8 cellular contexts compared by ENCODE assay signal in genomic region chr11:46616551-46617450, GRCh38. TPM values are rescaled to one million over a fixed set of nuclear protein-coding genes. Genes with fewer than 3 reads are reported as not detected.
DNase-seq lines count a peak whose midpoint lies in the region; ATAC-seq lines count a peak whose summit lies in the region.

Gene HARBI1 (minus strand): TSS chr11:46617227. CDS start chr11:46616237, 990 bp downstream.

- H3K9me3 Mint-ChIP-seq in activated CD4-positive, alpha-beta T cell treated with anti-CD3 and anti-CD28 coated beads for 36 hours (ENCODE audit: low read depth): no peaks in the 10 kb centered on the region

- no peaks in the 10 kb centered on the region for H3K27me3 ChIP-seq in layer of hippocampus (ENCODE audit: control insufficient read depth, insufficient read depth, low read length)

- DNase-seq in AG20443 (ENCODE audit: low spot score): peak; percentile 97
- peak; percentile 86 for DNase-seq in NCI-H345 treated with DMSO at 0.1 percent for 48 hours (lab: John Stamatoyannopoulos, UW; ENCODE audit: unreplicated experiment)
- peak; percentile 95 for DNase-seq in activated CD4-positive, alpha-beta T cell treated with anti-CD3 and anti-CD28 coated beads for 36 hours
- DNase-seq in stimulated activated CD4-positive, alpha-beta T cell treated with anti-CD3 and anti-CD28 coated beads, Interleukin-1b, Interleukin-23, amount 100 ng/mL, for 24 hours (ENCODE audit: low read depth in 4 of 4, low spot score in 1 of 4): peak; percentile 76 to 88 (median 88)

- H3K27ac ChIP-seq in cingulate gyrus (ENCODE audit: low read depth, low read length) (peak within 1 kb of the TSS; percentile 93), layer of hippocampus (ENCODE audit: low read depth, low read length) (peak within 1 kb of the TSS; percentile 98)

- CTCF ChIA-PET in activated CD4-positive, alpha-beta T cell treated with anti-CD3 and anti-CD28 coated beads for 36 hours (lab: Charles Lee): interaction anchor here (0.6 to 3.8 kb wide), 12 partner anchors 11 to 681 kb away, joined by 3 to 15 read pairs (median 4); no protein-coding TSS in a partner anchor

- POLR2A ChIA-PET in activated CD4-positive, alpha-beta T cell treated with anti-CD3 and anti-CD28 coated beads for 36 hours (lab: Charles Lee): interaction anchor here (0.5 to 2.1 kb wide), 9 partner anchors 23 to 754 kb away, joined by 3 to 9 read pairs (median 3); partner anchors contain the start of genes AMBRA1, ARHGAP1 and ZNF408

- no peaks in the 10 kb centered on the region for H3K27me3 Mint-ChIP-seq in activated CD4-positive, alpha-beta T cell treated with anti-CD3 and anti-CD28 coated beads for 36 hours

- peaks cover 6% of the 10 kb centered on the region for H3K36me3 Mint-ChIP-seq in activated CD4-positive, alpha-beta T cell treated with anti-CD3 and anti-CD28 coated beads for 36 hours (ENCODE audit: low read depth)

- H3K27ac Mint-ChIP-seq in activated CD4-positive, alpha-beta T cell treated with anti-CD3 and anti-CD28 coated beads for 36 hours: peak within 1 kb of the TSS; percentile 100

- ATAC-seq in GM19035 (IDR thresholded peaks at IDR 0.05; ENCODE audit: unreplicated experiment) (peak; percentile 95), HG03342 (IDR thresholded peaks at IDR 0.05; ENCODE audit: unreplicated experiment) (peak; percentile 88)
- ATAC-seq in activated CD4-positive, alpha-beta T cell treated with anti-CD3 and anti-CD28 coated beads for 36 hours: peak; percentile 96

- peaks cover 31% of the 10 kb centered on the region for H3K4me1 Mint-ChIP-seq in activated CD4-positive, alpha-beta T cell treated with anti-CD3 and anti-CD28 coated beads for 36 hours

- peak within 1 kb of the TSS; percentile 89 for H3K4me3 Mint-ChIP-seq in activated CD4-positive, alpha-beta T cell treated with anti-CD3 and anti-CD28 coated beads for 36 hours

- intact Hi-C loops in activated CD4-positive, alpha-beta T cell treated with anti-CD3 and anti-CD28 coated beads for 36 hours (cut with DNase I, micrococcal nuclease): loop anchor here (1.0 to 5.0 kb wide), 19 partner anchors 22 to 1230 kb away; partner anchors contain the start of genes AMBRA1 (in 2 of the 2), ARHGAP1 (in 2 of the 2), CELF1 (in 1 of the 2) and CKAP5 (in 1 of the 2)

RNA-seq across cellular contexts. Expression of gene HARBI1, which starts in this region (rescaled TPM):
- total RNA-seq in activated CD4-positive, alpha-beta T cell treated with anti-CD3 and anti-CD28 coated beads for 36 hours: 1 to 10 TPM; 2.3 to 2.7 TPM

Comparison
In these comparisons a context has a peak if more than half of its experiments do, and no peak if none do; other contexts are left out.
1. Peak in every context shown above with its lines: DNase-seq, ATAC-seq and H3K27ac ChIP-seq.